Comparison of ENCODE assay signal across 31 cellular contexts in genomic region chr12:23202746-23203145, GRCh38.
"Had no signal": no experiment of that assay in that cellular context is flagged by ENCODE, and none has a peak within 500 bp of the region (broad histone marks: within the 10 kb centered on the region; RNA-seq: fewer than 3 reads in every experiment).

No MANE protein-coding gene starts in this region.

- H3K4me1 ChIP-seq: adrenal gland, body of pancreas, breast epithelium had no signal

- H3K36me3 ChIP-seq: adrenal gland, ascending aorta, brain microvascular endothelial cell, breast epithelium, cardiac muscle cell had no signal

- DNase-seq: activated effector memory CD4-positive, alpha-beta T cell treated with anti-CD3 and anti-CD28 coated beads, Interleukin-2, amount 50 U/mL, for 16 hours; activated effector memory CD4-positive, alpha-beta T cell treated with Interleukin-2 at 50 U/mL for 16 hours; activated gamma-delta T cell; activated gamma-delta T cell treated with Interleukin-2 at 50 U/mL for 16 hours; activated naive CD4-positive, alpha-beta T cell; activated naive CD4-positive, alpha-beta T cell treated with anti-CD3 and anti-CD28 coated beads for 36 hours; activated naive CD4-positive, alpha-beta T cell treated with anti-CD3 and anti-CD28 coated beads, Interleukin-2, amount 10 ng/mL, durations not matched to agents 7 days and 5 days; activated naive CD4-positive, alpha-beta T cell treated with anti-CD3 and anti-CD28 coated beads, Interleukin-2, amount 50 U/mL, for 16 hours; activated naive CD4-positive, alpha-beta T cell treated with Interleukin-2 at 50 U/mL for 16 hours; activated naive CD8-positive, alpha-beta T cell treated with anti-CD3 and anti-CD28 coated beads for 36 hours; activated naive CD8-positive, alpha-beta T cell treated with anti-CD3 and anti-CD28 coated beads, Interleukin-2, amount 10 ng/mL, durations not matched to agents 7 days and 5 days; activated naive CD8-positive, alpha-beta T cell treated with anti-CD3 and anti-CD28 coated beads, Interleukin-2, amount 50 U/mL, for 24 hours; activated T-cell treated with anti-CD3 and anti-CD28 coated beads, Interleukin-2, amount 50 U/mL, for 1 hour; activated T-cell treated with anti-CD3 and anti-CD28 coated beads, Interleukin-2, amount 50 U/mL, for 24 hours; activated T-cell treated with anti-CD3 and anti-CD28 coated beads, Interleukin-2, amount 50 U/mL, for 4 hours; activated T-cell treated with anti-CD3 and anti-CD28 coated beads, Interleukin-2, amount 50 U/mL, for 48 hours; activated T-cell treated with anti-CD3 and anti-CD28 coated beads, Interleukin-2, amount 50 U/mL, for 72 hours; adrenal gland; amniotic stem cell; amygdala; anterior cingulate cortex; aorta; body of pancreas; brain microvascular endothelial cell; central memory CD4-positive, alpha-beta T cell; cerebellar nuclear complex had no signal

- H3K4me3 ChIP-seq: adrenal gland, ascending aorta, body of pancreas, breast epithelium, cardiac muscle cell had no signal

- H3K27me3 ChIP-seq: adrenal gland, ascending aorta, body of pancreas, brain microvascular endothelial cell, breast epithelium, cardiac muscle cell had no signal

- ATAC-seq: activated naive CD4-positive, alpha-beta T cell treated with anti-CD3 and anti-CD28 coated beads, Interleukin-2, amount 50 U/mL, for 72 hours; activated naive CD8-positive, alpha-beta T cell treated with anti-CD3 and anti-CD28 coated beads, Interleukin-2, amount 50 U/mL, for 24 hours; activated T-cell treated with anti-CD3 and anti-CD28 coated beads, Interleukin-2, amount 50 U/mL, for 4 hours; activated T-cell treated with anti-CD3 and anti-CD28 coated beads, Interleukin-2, amount 50 U/mL, for 72 hours; activated T-helper 17 cell treated with anti-CD3 and anti-CD28 coated beads, Interleukin-2, amount 50 U/mL, for 72 hours; body of pancreas had no signal

- H3K27ac ChIP-seq: adrenal gland, ascending aorta, body of pancreas, brain microvascular endothelial cell, breast epithelium, cardiac muscle cell had no signal

- H3K9me3 ChIP-seq: adrenal gland, body of pancreas, breast epithelium had no signal
